In the genomic region with DNA sequence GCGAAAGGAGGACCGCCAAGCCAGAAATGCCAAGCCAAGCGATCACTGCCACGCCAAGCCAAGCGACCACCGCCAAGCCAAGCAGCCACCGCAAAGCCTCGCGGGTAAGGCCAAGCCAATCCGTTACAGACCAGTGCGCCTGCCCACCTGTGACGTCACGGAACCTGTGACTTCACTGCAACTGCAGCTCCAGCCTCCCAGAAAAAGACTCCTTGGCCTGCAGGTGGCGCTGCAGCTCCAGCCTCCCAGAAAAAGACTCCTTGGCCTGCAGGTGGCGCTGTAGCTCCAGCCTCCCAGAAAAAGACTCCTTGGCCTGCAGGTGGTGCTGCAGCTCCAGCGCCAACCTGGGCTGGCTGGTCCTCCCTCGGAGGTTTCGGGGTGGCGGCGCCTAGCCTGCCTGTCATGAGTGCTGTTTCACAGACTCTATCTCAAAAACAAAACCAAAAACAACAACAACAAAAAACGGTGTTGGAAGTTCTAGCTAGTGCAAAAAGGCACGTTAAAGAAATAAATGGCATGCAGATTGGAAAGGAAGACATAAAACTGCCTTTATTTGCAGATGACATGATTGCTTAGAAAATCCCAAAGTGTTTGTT, we compare ENCODE assay signal across 8 cellular contexts. TPM values are rescaled to one million over a fixed set of nuclear protein-coding genes. Genes with fewer than 3 reads are reported as not detected.
DNase-seq lines count a peak whose midpoint lies in the region; ATAC-seq, FAIRE-seq and TF ChIP-seq lines count a peak whose summit lies in the region.
"Not testable (repeated sequence)": the region's sequence is repeated elsewhere in the genome, so short reads cannot be mapped to it uniquely, and the experiment has no call there.

No MANE protein-coding gene starts in this region.

- not testable (repeated sequence) for H3K9me3 ChIP-seq in WERI-Rb-1 (ENCODE audit: severe bottlenecking); GM12878 (replicated peaks; ENCODE audit: control insufficient read depth, insufficient read depth, low read length); right cardiac atrium (ENCODE audit: control insufficient read depth, low read length); prostate gland; thoracic aorta

- BruUV-seq in GM12878 (replicated peaks; lab: Mats Ljungman, UMichigan) = not testable (repeated sequence)

- not testable (repeated sequence) for FAIRE-seq in GM12878 (lab: Jason Lieb, UNC)

- TF ChIP-seq POLR2A in GM12878 (IDR thresholded peaks at IDR 0.05; ENCODE audit: low read depth, low read length) = not testable (repeated sequence)
- peak; percentile 63 for TF ChIP-seq POLR2A in prostate gland (IDR thresholded peaks at IDR 0.05)

- intact Hi-C loops in GM12878 (cut with micrococcal nuclease; ENCODE audit: unreplicated experiment); right cardiac atrium (cut with DNase I); prostate gland (cut with DNase I): not testable (repeated sequence)

- RAD21 ChIA-PET in GM12878 (lab: Charles Lee; ENCODE audit: unreplicated experiment) = interaction anchor here (1.2 kb wide), 1 partner anchor 335 kb away, joined by 6 read pairs; no protein-coding TSS in a partner anchor

- peak overlapping the region; percentile 93 for H3K4me2 ChIP-seq in GM12878 (ENCODE audit: control insufficient read depth, insufficient read depth)

- TF ChIP-seq EP300 in GM12878 (IDR thresholded peaks at IDR 0.05; ENCODE audit: borderline replicate concordance in 1 of 2, control insufficient read depth in 1 of 2, low read depth in 2 of 2, low read length in 2 of 2) = not testable (repeated sequence)

- POLR2A ChIA-PET in GM12878 (lab: Charles Lee) = interaction anchor here (0.6 kb wide), 1 partner anchor 169 kb away, joined by 3 read pairs; no protein-coding TSS in a partner anchor

- SMC1A ChIA-PET in GM12878 (lab: Charles Lee; ENCODE audit: uncharacterized antibody, unreplicated experiment) = interaction anchor here (1.0 to 1.8 kb wide), 2 partner anchors 273 to 336 kb away, joined by 3 to 4 read pairs; no protein-coding TSS in a partner anchor

- H3K4me3 ChIP-seq in GM12875 (ENCODE audit: low read depth, low read length) = peak overlapping the region; percentile 33
- peak overlapping the region; percentile 63 for H3K4me3 ChIP-seq in WERI-Rb-1 (ENCODE audit: low read depth, low read length)
- peak overlapping the region; percentile 54; the same call in 1 of the 2 replicates for H3K4me3 ChIP-seq in GM12878
- H3K4me3 ChIP-seq in right cardiac atrium (ENCODE audit: low read length) = peak overlapping the region; percentile 17
- H3K4me3 ChIP-seq in prostate gland = peak overlapping the region in 1 of 2 donors; percentile 48
- H3K4me3 ChIP-seq in thoracic aorta = peak overlapping the region; percentile 56

- in situ Hi-C loops in GM12878 (cut with MboI) = not testable (repeated sequence)

- H2AFZ ChIP-seq in GM12878 (ENCODE audit: control insufficient read depth, low read depth, low read length) = peak overlapping the region; percentile 97

- H3K27me3 ChIP-seq in WERI-Rb-1 (ENCODE audit: insufficient read depth, low read depth, severe bottlenecking); GM12878 (replicated peaks in 1 of 2; ENCODE audit: control insufficient read depth in 2 of 2, insufficient read depth in 2 of 2, low read length in 1 of 2); right cardiac atrium (ENCODE audit: control insufficient read depth, insufficient read depth); prostate gland (replicated peaks; ENCODE audit: insufficient read depth); thoracic aorta (replicated peaks; ENCODE audit: insufficient read depth): not testable (repeated sequence)

- TF ChIP-seq CTCF in GM12875 (IDR thresholded peaks at IDR 0.05; ENCODE audit: borderline replicate concordance, insufficient read depth, low read depth, low read length) (peak; percentile 97), WERI-Rb-1 (IDR thresholded peaks at IDR 0.05; ENCODE audit: low read depth, low read length) (peak; percentile 94), GM12878 (IDR thresholded peaks at IDR 0.05 in 2 of 3, conservative IDR thresholded peaks at IDR 0.05 in 1 of 3; ENCODE audit: control insufficient read depth in 2 of 3, extremely low read depth in 1 of 3, insufficient read depth in 1 of 3, low read depth in 3 of 3, low read length in 3 of 3) (peak; percentile 74 to 97 (median 95)), prostate gland (IDR thresholded peaks at IDR 0.05) (peak; percentile 48 to 100 (median 98)), thoracic aorta (IDR thresholded peaks at IDR 0.05) (peak; percentile 99)

- DNase-seq in NCI-H2227 (lab: John Stamatoyannopoulos, UW; ENCODE audit: unreplicated experiment) (peak; percentile 83), WERI-Rb-1 (peak; percentile 96), GM12878 (ENCODE audit: low read depth, low spot score) (peak; percentile 78), right cardiac atrium (peak; percentile 96 to 99 (median 98)), prostate gland (ENCODE audit: low spot score) (peak; percentile 94), thoracic aorta (ENCODE audit: low spot score) (peak; percentile 94)

- peak overlapping the region; percentile 87 for H3K27ac ChIP-seq in WERI-Rb-1
- not testable (repeated sequence) for H3K27ac ChIP-seq in GM12878 (ENCODE audit: control insufficient read depth, insufficient read depth); right cardiac atrium (ENCODE audit: low read length)
- peak overlapping the region in 1 of 2 donors; percentile 83 for H3K27ac ChIP-seq in prostate gland
- H3K27ac ChIP-seq in thoracic aorta = peak overlapping the region; percentile 11 to 71

- H3K9ac ChIP-seq in GM12878 (ENCODE audit: control insufficient read depth, insufficient read depth, low read length) = peak overlapping the region; percentile 7; the same call in 1 of the 2 replicates

- CTCF ChIA-PET in GM12878 (lab: Yijun Ruan, JAX) = interaction anchor here (0.6 to 1.7 kb wide), 14 partner anchors 71 to 684 kb away, joined by 3 to 14 read pairs (median 3); no protein-coding TSS in a partner anchor

- ATAC-seq in HG02943 (IDR thresholded peaks at IDR 0.05; ENCODE audit: low read depth, unreplicated experiment) = peak; percentile 63
- peak; percentile 98 for ATAC-seq in GM12878
- ATAC-seq in right cardiac atrium = peak; percentile 99
- not testable (repeated sequence) for ATAC-seq in thoracic aorta (ENCODE audit: insufficient number of reproducible peaks, low FRiP score, low read depth)

- WGBS in GM12878 (ENCODE audit: insufficient coverage, insufficient replicate concordance, low lambda C conversion rate, missing lambda C conversion rate) = 2% methylated on average over 11 of the region's 22 CpGs
- WGBS in right cardiac atrium = 4% methylated on average over 20 of the region's 22 CpGs
- WGBS in prostate gland = 14% methylated on average over 7 of the region's 22 CpGs

- peak; percentile 80 for TF ChIP-seq RAD21 in GM12878 (IDR thresholded peaks at IDR 0.05; ENCODE audit: insufficient read depth, low read depth, low read length)

- H3K79me2 ChIP-seq in GM12878 (ENCODE audit: control insufficient read depth, insufficient read depth, low read length) = not testable (repeated sequence)

- H3K36me3 ChIP-seq in WERI-Rb-1; GM12878 (ENCODE audit: control insufficient read depth in 2 of 2, insufficient read depth in 2 of 2, low read length in 1 of 2); prostate gland; thoracic aorta: not testable (repeated sequence)

- not testable (repeated sequence) for H3K4me1 ChIP-seq in GM12878 (ENCODE audit: control insufficient read depth, insufficient read depth, low read length); right cardiac atrium (ENCODE audit: control insufficient read depth, insufficient read depth, low read length); prostate gland (replicated peaks)
- peaks cover 0 to 10% of the 10 kb centered on the region in 2 donors for H3K4me1 ChIP-seq in thoracic aorta (ENCODE audit: control insufficient read depth in 1 of 2, low read depth in 2 of 2)

- not testable (repeated sequence) for H4K20me1 ChIP-seq in GM12878 (ENCODE audit: control insufficient read depth, insufficient read depth)

RNA-seq across cellular contexts. Expression of a gene that starts 18.6 kb away (rescaled TPM):
- not detected in 2 replicates for total RNA-seq in GM12878 (2013; cell fraction: nucleolus; rRNA removed)
- total RNA-seq in GM12878 (2014; rRNA removed) = not detected in 2 replicates
- total RNA-seq in GM12878 (2014; rRNA removed; fragmentation: Illumina TruSeq; extraction: Trizol) = not detected in 2 replicates
- total RNA-seq in GM12878 (2021) = not detected in 2 replicates
- polyA plus RNA-seq in GM12878 (2011; ENCODE audit: low read depth) = not detected
- not detected in 2 replicates for polyA plus RNA-seq in GM12878 (2011; rRNA removed)
- not detected in 2 replicates for polyA plus RNA-seq in GM12878 (2011; cell fraction: cytosol; rRNA removed)
- not detected in 2 replicates for polyA plus RNA-seq in GM12878 (2011; cell fraction: nucleus; rRNA removed)
- polyA plus RNA-seq in GM12878 (2012) = not detected in 2 replicates
- polyA plus RNA-seq in GM12878 (2014; fragmentation: Illumina TruSeq; extraction: Trizol) = not detected in 2 replicates
- not detected for polyA plus RNA-seq in GM12878 (2014; fragmentation: Nextera tagmentation; extraction: Ambion mirVana)
- polyA plus RNA-seq in GM12878 (2014; rRNA removed) = not detected in 2 replicates
- not detected for polyA plus RNA-seq in GM12878 (2016; fragmentation: Nextera tagmentation; extraction: Ambion mirVana)
- polyA minus RNA-seq in GM12878 (2011; rRNA and poly(A)+ RNA removed) = not detected in 2 replicates
- not detected in 2 replicates for polyA minus RNA-seq in GM12878 (2011; cell fraction: cytosol; rRNA and poly(A)+ RNA removed)
- polyA minus RNA-seq in GM12878 (2011; cell fraction: nucleus; rRNA and poly(A)+ RNA removed) = not detected in 2 replicates
- total RNA-seq in right cardiac atrium = not detected
- not detected for polyA plus RNA-seq in right cardiac atrium
- 1 to 10 TPM in 1 of 2 donors, not detected in 1; 1.2 TPM for total RNA-seq in prostate gland
- total RNA-seq in thoracic aorta = not detected

RNA-seq across cellular contexts. Expression of a gene that starts 56.5 kb away (rescaled TPM):
- 5.6 and 5.7 TPM in 2 replicates for total RNA-seq in GM12878 (2013; cell fraction: nucleolus; rRNA removed)
- total RNA-seq in GM12878 (2014; rRNA removed) (0.85 and 1.1 TPM in 2 replicates), GM12878 (2014; rRNA removed; fragmentation: Illumina TruSeq; extraction: Trizol) (0.32 and 0.76 TPM in 2 replicates), GM12878 (2021) (1.3 TPM in 2 replicates), right cardiac atrium (1 to 10 TPM; 1.6 to 2.5 (median 2.0) TPM), prostate gland (10 to 100 TPM; 11.3 to 13.1 TPM), thoracic aorta (10 to 100 TPM in 1 of 2 donors, 1 to 10 TPM in 1; 9.9 to 21.1 TPM)
- 0.45 TPM for polyA plus RNA-seq in GM12878 (2011; ENCODE audit: low read depth)
- polyA plus RNA-seq in GM12878 (2011; rRNA removed) (0.27 and 1.0 TPM in 2 replicates), GM12878 (2014; fragmentation: Illumina TruSeq; extraction: Trizol) (0.97 and 1.1 TPM in 2 replicates), GM12878 (2014; fragmentation: Nextera tagmentation; extraction: Ambion mirVana) (under 1 TPM; 0.05 to 0.08 TPM), GM12878 (2014; rRNA removed) (0.82 and 1.4 TPM in 2 replicates), GM12878 (2016; fragmentation: Nextera tagmentation; extraction: Ambion mirVana) (under 1 TPM; 0.18 to 0.40 TPM), right cardiac atrium (0.59 TPM)
- 1.5 and 1.9 TPM in 2 replicates for polyA plus RNA-seq in GM12878 (2011; cell fraction: cytosol; rRNA removed)
- polyA plus RNA-seq in GM12878 (2011; cell fraction: nucleus; rRNA removed) = 2.2 and 2.4 TPM in 2 replicates
- 0.68 and 0.84 TPM in 2 replicates for polyA plus RNA-seq in GM12878 (2012)
- 1.8 and 2.1 TPM in 2 replicates for polyA minus RNA-seq in GM12878 (2011; rRNA and poly(A)+ RNA removed)
- not detected in 2 replicates for polyA minus RNA-seq in GM12878 (2011; cell fraction: cytosol; rRNA and poly(A)+ RNA removed)
- polyA minus RNA-seq in GM12878 (2011; cell fraction: nucleus; rRNA and poly(A)+ RNA removed) = 1.7 and 2.7 TPM in 2 replicates
